ENCODE assay signal across 9 cellular contexts in genomic region chr19:16571283-16571682, GRCh38. TPM values are rescaled to one million over a fixed set of nuclear protein-coding genes. Genes with fewer than 3 reads are reported as not detected.
DNase-seq lines count a peak whose midpoint lies in the region; FAIRE-seq and TF ChIP-seq lines count a peak whose summit lies in the region.
"Had no signal": no experiment of that assay in that cellular context is flagged by ENCODE, and none has a peak within 500 bp of the region (broad histone marks: within the 10 kb centered on the region; RNA-seq: fewer than 3 reads in every experiment).

No MANE protein-coding gene starts in this region.

- intact Hi-C loops in kidney (cut with DNase I): no loop called here

- peak overlapping the region; percentile 50 for H3K27ac Mint-ChIP-seq in activated naive CD8-positive, alpha-beta T cell

- peak overlapping the region; percentile 58 to 66 for H3K9ac ChIP-seq in kidney (ENCODE audit: low read length in 2 of 2)

- no peak for TF ChIP-seq POLR2A in tibial nerve (IDR thresholded peaks at IDR 0.05)

- H3K27ac ChIP-seq in kidney (ENCODE audit: low read depth in 2 of 2, low read length in 2 of 2) (no peak overlapping the region), tibial nerve (peak overlapping the region in 3 of 4 donors; percentile 72 to 92 (median 88))

- no peaks in the 10 kb centered on the region for H3K9me3 Mint-ChIP-seq in activated naive CD8-positive, alpha-beta T cell (ENCODE audit: low read depth)

- TF ChIP-seq EP300 in tibial nerve (IDR thresholded peaks at IDR 0.05): no peak

- peak; percentile 12 for DNase-seq in COR-L47 (lab: John Stamatoyannopoulos, UW)
- no peak for DNase-seq in Jurkat, Clone E6-1 (ENCODE audit: low read depth, low spot score)
- DNase-seq in kidney: peak; percentile 57
- DNase-seq in tibial nerve (ENCODE audit: low spot score in 2 of 2): no peak
- DNase-seq in NCI-H1092 (lab: John Stamatoyannopoulos, UW): no peak
- DNase-seq in HT-29 (ENCODE audit: low spot score): no peak
- no peak for DNase-seq in activated CD4-positive, alpha-beta T cell treated with anti-CD3 and anti-CD28 coated beads for 48 hours

- peaks cover 8 to 27% of the 10 kb centered on the region in 2 donors for H3K36me3 ChIP-seq in kidney (ENCODE audit: control insufficient read depth in 1 of 2, insufficient read depth in 2 of 2, low read length in 2 of 2)
- peaks cover 0 to 67% (median 0%) of the 10 kb centered on the region in 3 donors for H3K36me3 ChIP-seq in tibial nerve

- no peak for TF ChIP-seq CTCF in kidney (IDR thresholded peaks at IDR 0.05; ENCODE audit: borderline replicate concordance, extremely low read depth, insufficient read depth)
- no peak for TF ChIP-seq CTCF in tibial nerve (IDR thresholded peaks at IDR 0.05)

- peaks cover 56% of the 10 kb centered on the region for H3K4me1 Mint-ChIP-seq in activated naive CD8-positive, alpha-beta T cell (ENCODE audit: low read depth)

- no peak for FAIRE-seq in kidney (lab: Jason Lieb, UNC)
- FAIRE-seq: TTC549 had no signal

- peaks cover 6% of the 10 kb centered on the region for H3K36me3 Mint-ChIP-seq in activated naive CD8-positive, alpha-beta T cell

- peaks cover 6 to 26% of the 10 kb centered on the region in 2 donors for H3K4me1 ChIP-seq in kidney (ENCODE audit: control insufficient read depth in 1 of 2, insufficient read depth in 1 of 2, low read depth in 1 of 2, low read length in 2 of 2)
- peaks cover 0 to 60% (median 25%) of the 10 kb centered on the region in 4 donors for H3K4me1 ChIP-seq in tibial nerve

- H3K27me3 Mint-ChIP-seq in activated naive CD8-positive, alpha-beta T cell: no peaks in the 10 kb centered on the region

- H3K4me3 Mint-ChIP-seq in activated naive CD8-positive, alpha-beta T cell: peak overlapping the region; percentile 89

- WGBS in tibial nerve, 2 donors: 16 to 19% methylated on average over 5 to 6 of the region's 6 CpGs

- H3K4me3 ChIP-seq in Jurkat, Clone E6-1 (ENCODE audit: low read length): peak overlapping the region; percentile 73
- H3K4me3 ChIP-seq in kidney (ENCODE audit: low read length in 2 of 2): peak overlapping the region; percentile 80 to 87
- H3K4me3 ChIP-seq in tibial nerve: peak overlapping the region; percentile 67 to 98 (median 80)

- H3K27me3 ChIP-seq in tibial nerve: no peaks in the 10 kb centered on the region

- H3K9me3 ChIP-seq in kidney (ENCODE audit: control insufficient read depth in 1 of 2, low read length in 2 of 2) (no peaks in the 10 kb centered on the region), tibial nerve (no peaks in the 10 kb centered on the region)

RNA-seq across cellular contexts. Expression of gene SLC35E1, which starts 0.9 kb away (rescaled TPM):
- 34.3 TPM for polyA plus RNA-seq in Jurkat, Clone E6-1 (2012; ENCODE audit: insufficient read depth, insufficient read length)
- total RNA-seq in kidney: 47.1 TPM
- polyA plus RNA-seq in kidney (ENCODE audit: insufficient read depth, low read depth, low replicate concordance): 19.8 TPM
- 10 to 100 TPM; 24.9 to 29.5 (median 28.0) TPM for total RNA-seq in tibial nerve
- 16.8 and 23.4 TPM in 2 replicates for total RNA-seq in HT-29 (2014; rRNA removed; shearing (Covaris generic))

RNA-seq across cellular contexts. Expression of gene CHERP, which starts 29.0 kb away (rescaled TPM):
- polyA plus RNA-seq in Jurkat, Clone E6-1 (2012; ENCODE audit: insufficient read depth, insufficient read length): 52.4 TPM
- total RNA-seq in kidney: 37.2 TPM
- polyA plus RNA-seq in kidney (ENCODE audit: insufficient read depth, low read depth, low replicate concordance): 14.6 TPM
- 10 to 100 TPM in 3 of 4 donors, 1 to 10 TPM in 1; 9.8 to 22.5 (median 12.6) TPM for total RNA-seq in tibial nerve
- 8.8 and 10.7 TPM in 2 replicates for total RNA-seq in HT-29 (2014; rRNA removed; shearing (Covaris generic))

RNA-seq across cellular contexts. Expression of gene MED26, which starts 56.7 kb away (rescaled TPM):
- 10.5 TPM for polyA plus RNA-seq in Jurkat, Clone E6-1 (2012; ENCODE audit: insufficient read depth, insufficient read length)
- 11.8 TPM for total RNA-seq in kidney
- polyA plus RNA-seq in kidney (ENCODE audit: insufficient read depth, low read depth, low replicate concordance): 3.6 TPM
- 10 to 100 TPM in 2 of 4 donors, 1 to 10 TPM in 2; 6.1 to 14.2 (median 11.7) TPM for total RNA-seq in tibial nerve
- total RNA-seq in HT-29 (2014; rRNA removed; shearing (Covaris generic)): 9.6 and 12.5 TPM in 2 replicates

Comparison
In these comparisons a context has a peak if more than half of its experiments do, and no peak if none do; other contexts are left out.
1. DNase-seq: peak in COR-L47 (single experiment) and kidney (single experiment); none in Jurkat, Clone E6-1 (single experiment), tibial nerve (0 of 2), NCI-H1092 (single experiment), HT-29 (single experiment) and activated CD4-positive, alpha-beta T cell treated with anti-CD3 and anti-CD28 coated beads for 48 hours (single experiment).
2. H3K27ac ChIP-seq: peak in tibial nerve (3 of 4); none in kidney (0 of 2).
3. Peak in every context shown above with its lines, with median percentiles within 50 percentile points of each other: H3K4me3 ChIP-seq.